ENCODE assay signal across 23 cellular contexts in the genomic region with DNA sequence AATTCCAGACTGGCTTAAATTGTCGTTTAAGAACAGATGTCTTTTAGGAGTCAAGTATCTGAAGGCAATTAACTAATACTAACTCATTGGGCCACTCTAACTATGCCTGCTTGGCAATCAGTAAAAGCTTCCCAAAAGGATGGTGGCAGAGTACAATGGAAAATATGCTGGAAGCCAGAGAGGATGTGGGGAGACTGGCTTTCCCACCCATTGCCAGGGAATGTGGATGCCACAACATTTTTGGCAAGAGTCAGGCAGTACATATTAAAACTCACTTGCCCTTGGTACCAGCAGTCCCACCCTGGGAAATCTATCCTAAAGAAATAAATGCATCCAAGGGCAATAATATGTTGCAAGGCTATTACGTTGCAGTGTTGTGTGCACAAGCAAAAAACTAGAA.
DNase-seq lines count a peak whose midpoint lies in the region; FAIRE-seq and TF ChIP-seq lines count a peak whose summit lies in the region.
"Had no signal": no experiment of that assay in that cellular context is flagged by ENCODE, and none has a peak within 500 bp of the region (broad histone marks: within the 10 kb centered on the region; RNA-seq: fewer than 3 reads in every experiment).

No MANE protein-coding gene starts in this region.

- no peak for TF ChIP-seq EP300 in H1 (IDR thresholded peaks at IDR 0.05; ENCODE audit: borderline replicate concordance in 1 of 2, low read depth in 2 of 2, low read length in 2 of 2)

- no peak overlapping the region for H3K4me3 ChIP-seq in breast epithelium
- H3K4me3 ChIP-seq in mammary epithelial cell (replicated peaks in 1 of 3; ENCODE audit: insufficient read depth in 1 of 3, low read depth in 2 of 3, low read length in 3 of 3), result no peak overlapping the region
- H3K4me3 ChIP-seq in H1 (ENCODE audit: extremely low read depth in 1 of 4, insufficient read depth in 2 of 4, low read depth in 3 of 4, low read length in 4 of 4), result no peak overlapping the region
- no peak overlapping the region for H3K4me3 ChIP-seq in Karpas-422 (ENCODE audit: low read length)
- no peak overlapping the region for H3K4me3 ChIP-seq in right atrium auricular region
- H3K4me3 ChIP-seq: BLaER1, coronary artery, tibial artery had no signal

- H4K91ac ChIP-seq in H1 (replicated peaks; ENCODE audit: insufficient read length, low read length), result no peak overlapping the region

- no peak overlapping the region for H2BK12ac ChIP-seq in H1 (ENCODE audit: low read depth, low read length)

- peaks cover 0 to 6% of the 10 kb centered on the region in 2 donors for H3K4me1 ChIP-seq in breast epithelium
- peaks cover 16% of the 10 kb centered on the region for H3K4me1 ChIP-seq in mammary epithelial cell (ENCODE audit: insufficient read depth, low read length)
- H3K4me1 ChIP-seq in H1 (replicated peaks in 1 of 4; ENCODE audit: control insufficient read depth in 3 of 4, insufficient read depth in 4 of 4, low read length in 3 of 4), result peaks cover 0 to 7% (median 2%) of the 10 kb centered on the region in 4 experiments; a peak in 3 of 7 replicates
- H3K4me1 ChIP-seq in Karpas-422 (ENCODE audit: low read length), result peaks cover 51% of the 10 kb centered on the region
- peaks cover 0 to 4% of the 10 kb centered on the region in 2 donors for H3K4me1 ChIP-seq in right atrium auricular region

- no peak overlapping the region for H4K8ac ChIP-seq in H1 (ENCODE audit: extremely low read depth, insufficient read depth, low read length)

- H3K27me3 ChIP-seq in breast epithelium, result no peaks in the 10 kb centered on the region
- H3K27me3 ChIP-seq in mammary epithelial cell (ENCODE audit: insufficient read depth, low read length), result no peaks in the 10 kb centered on the region
- no peaks in the 10 kb centered on the region for H3K27me3 ChIP-seq in H1 (replicated peaks in 1 of 4; ENCODE audit: control insufficient read depth in 3 of 4, extremely low read depth in 1 of 4, insufficient read depth in 3 of 4, low read length in 3 of 4)
- H3K27me3 ChIP-seq in Karpas-422 (ENCODE audit: low read length), result no peaks in the 10 kb centered on the region
- H3K27me3 ChIP-seq in right atrium auricular region, result no peaks in the 10 kb centered on the region
- H3K27me3 ChIP-seq: BLaER1, tibial artery had no signal

- no peak overlapping the region for H4K5ac ChIP-seq in H1 (ENCODE audit: insufficient read length, low read depth, low read length)

- peak overlapping the region; percentile 42 for H3K23ac ChIP-seq in H1 (ENCODE audit: insufficient read length)

- no TSS peak for BruUV-seq in mammary epithelial cell (replicated peaks; lab: Mats Ljungman, UMichigan)

- peak in 1 of 2 donors; percentile 67 for DNase-seq in breast epithelium (ENCODE audit: low spot score in 2 of 2)
- DNase-seq in mammary epithelial cell, result no peak
- peak; percentile 92 for DNase-seq in NCI-H446 treated with DMSO at 0.1 percent for 48 hours (lab: John Stamatoyannopoulos, UW)
- no peak for DNase-seq in H1 (ENCODE audit: low read depth in 1 of 2, low spot score in 2 of 2)
- no peak for DNase-seq in D721Med (ENCODE audit: insufficient read length, low spot score)
- no peak for DNase-seq in Karpas-422
- DNase-seq in stimulated activated CD4-positive, alpha-beta T cell treated with anti-CD3 and anti-CD28 coated beads, Interleukin-4, amount 100 ng/mL, for 4 hours, result no peak
- no peak for DNase-seq in right atrium auricular region (ENCODE audit: low spot score)
- DNase-seq: activated CD4-positive, alpha-beta T cell treated with anti-CD3 and anti-CD28 coated beads, Interleukin-2, amount 10 ng/mL, durations not matched to agents 24 days and 14 days; activated CD8-positive, alpha-beta memory T cell treated with anti-CD3 and anti-CD28 coated beads for 24 hours; caudate nucleus; DMS79 treated with DMSO at 0.1 percent for 48 hours; effector CD8-positive, alpha-beta T cell; GF-D8; mesenchymal stem cell; right cardiac atrium; T-helper 1 cell; tibial artery had no signal

- H2AFZ ChIP-seq in mammary epithelial cell (ENCODE audit: low read depth, low read length), result no peak overlapping the region
- no peak overlapping the region for H2AFZ ChIP-seq in H1 (ENCODE audit: low read length)
- no peak overlapping the region for H2AFZ ChIP-seq in Karpas-422 (ENCODE audit: low read length)

- H2BK15ac ChIP-seq in H1 (ENCODE audit: low read length), result no peak overlapping the region

- H3K4ac ChIP-seq in H1 (replicated peaks; ENCODE audit: insufficient read length, low read depth, low read length), result no peak overlapping the region

- TF ChIP-seq RAD21 in H1 (IDR thresholded peaks at IDR 0.05 in 1 of 2, conservative IDR thresholded peaks at IDR 0.05 in 1 of 2; ENCODE audit: low read depth in 2 of 2, low read length in 2 of 2), result no peak

- H2AK5ac ChIP-seq in H1 (ENCODE audit: low read depth, low read length), result no peak overlapping the region

- in situ Hi-C loops in mammary epithelial cell (cut with MboI; ENCODE audit: low sequenced_read_pairs in 2 of 2), result no loop called here

- H3K27ac ChIP-seq in breast epithelium, result peak overlapping the region; percentile 27 to 72
- no peak overlapping the region for H3K27ac ChIP-seq in mammary epithelial cell (ENCODE audit: insufficient read depth, low read depth, low read length)
- no peak overlapping the region for H3K27ac ChIP-seq in H1 (ENCODE audit: low read depth, low read length)
- H3K27ac ChIP-seq in Karpas-422 (ENCODE audit: low read length), result no peak overlapping the region
- no peak overlapping the region for H3K27ac ChIP-seq in right atrium auricular region
- H3K27ac ChIP-seq: BLaER1, coronary artery, epithelial cell of prostate, tibial artery had no signal

- no peaks in the 10 kb centered on the region for H3K79me2 ChIP-seq in mammary epithelial cell (ENCODE audit: insufficient read depth, low read length)
- no peaks in the 10 kb centered on the region for H3K79me2 ChIP-seq in H1 (ENCODE audit: control insufficient read depth in 1 of 2, insufficient read depth in 2 of 2, low read length in 2 of 2)
- H3K79me2 ChIP-seq in Karpas-422 (ENCODE audit: low read length), result no peaks in the 10 kb centered on the region

- H2BK5ac ChIP-seq in H1 (ENCODE audit: low read depth, low read length), result no peak overlapping the region

- POLR2A ChIA-PET in H1 (lab: Charles Lee; ENCODE audit: partially characterized antibody), result interaction anchor here (1.1 to 5.0 kb wide), 4 partner anchors 9 to 32 kb away, joined by 3 to 45 read pairs (median 4); no protein-coding TSS in a partner anchor

- H3K4me2 ChIP-seq in mammary epithelial cell (ENCODE audit: insufficient read depth, low read depth, low read length) (no peak overlapping the region), H1 (ENCODE audit: insufficient read depth in 1 of 2, low read depth in 2 of 2, low read length in 2 of 2) (no peak overlapping the region), Karpas-422 (ENCODE audit: low read depth, low read length, poor library complexity, severe bottlenecking) (no peak overlapping the region)

- FAIRE-seq in H1 (lab: Jason Lieb, UNC), result no peak
- no peak for FAIRE-seq in D721Med (lab: Jason Lieb, UNC)
- FAIRE-seq: HepG2, RCC 7860 had no signal

- H3K79me1 ChIP-seq in H1 (ENCODE audit: low read depth, low read length), result peaks cover 2% of the 10 kb centered on the region

- H3K18ac ChIP-seq in H1 (ENCODE audit: extremely low read depth, low read length), result no peak overlapping the region

- no peak overlapping the region for H3K14ac ChIP-seq in H1 (ENCODE audit: insufficient read length)

- no peak overlapping the region for H3K9ac ChIP-seq in mammary epithelial cell (ENCODE audit: insufficient read depth, low read length)
- no peak overlapping the region for H3K9ac ChIP-seq in H1 (replicated peaks in 1 of 4; ENCODE audit: extremely low read depth in 1 of 4, low read depth in 3 of 4, low read length in 3 of 4)
- H3K9ac ChIP-seq in Karpas-422 (ENCODE audit: low read length), result no peak overlapping the region
- H3K9ac ChIP-seq: BLaER1 had no signal

- CTCF ChIA-PET in mammary epithelial cell (lab: Charles Lee; ENCODE audit: low non-redundant PET) (no interaction called here), H1 (lab: Charles Lee; ENCODE audit: partially characterized antibody) (interaction anchor here (0.6 to 3.8 kb wide), 7 partner anchors 10 to 269 kb away, joined by 3 to 16 read pairs (median 5); no protein-coding TSS in a partner anchor)

- H3K23me2 ChIP-seq in H1 (ENCODE audit: low read depth, low read length), result no peaks in the 10 kb centered on the region

- dilution Hi-C loops in mammary epithelial cell (cut with HindIII; ENCODE audit: low sequenced_read_pairs), result no loop called here

- no peak overlapping the region for H2BK20ac ChIP-seq in H1 (ENCODE audit: low read length)

- TF ChIP-seq CTCF in breast epithelium (IDR thresholded peaks at IDR 0.05), result no peak
- TF ChIP-seq CTCF in mammary epithelial cell (conservative IDR thresholded peaks at IDR 0.05 in 1 of 2, IDR thresholded peaks at IDR 0.05 in 1 of 2; ENCODE audit: extremely low read depth in 1 of 2, insufficient read depth in 1 of 2, low read depth in 1 of 2, low read length in 2 of 2), result no peak
- TF ChIP-seq CTCF in H1 (IDR thresholded peaks at IDR 0.05; ENCODE audit: control extremely low read depth in 1 of 3, insufficient read depth in 1 of 3, low read depth in 1 of 3, low read length in 3 of 3), result no peak
- TF ChIP-seq CTCF in D721Med (IDR thresholded peaks at IDR 0.05; ENCODE audit: insufficient read depth, missing control alignments), result no peak
- TF ChIP-seq CTCF in right atrium auricular region (IDR thresholded peaks at IDR 0.05), result no peak

- no peaks in the 10 kb centered on the region for H3K9me2 ChIP-seq in Karpas-422 (replicated peaks; ENCODE audit: insufficient read depth, low read length)

- WGBS in mammary epithelial cell (ENCODE audit: low coverage, missing lambda C conversion rate), result 12% methylated on average over 2 of the region's 2 CpGs
- WGBS in H1 (ENCODE audit: extremely low coverage in 1 of 2, insufficient coverage in 1 of 2, insufficient read length in 1 of 2, insufficient replicate concordance in 2 of 2, low coverage in 1 of 2, low lambda C conversion rate in 2 of 2, missing lambda C conversion rate in 1 of 2), 2 experiments, result 84% methylated on average over 2 of the region's 2 CpGs; no CpG with 5 or more reads in 1 of the 2 experiments

- TF ChIP-seq POLR2A in breast epithelium (IDR thresholded peaks at IDR 0.05) (no peak), H1 (IDR thresholded peaks at IDR 0.05; ENCODE audit: control extremely low read depth in 1 of 2, low read depth in 2 of 2, low read length in 2 of 2) (no peak)

- no peaks in the 10 kb centered on the region for H3K9me3 ChIP-seq in breast epithelium
- H3K9me3 ChIP-seq in mammary epithelial cell (replicated peaks; ENCODE audit: insufficient read depth, low read length), result no peaks in the 10 kb centered on the region
- no peaks in the 10 kb centered on the region for H3K9me3 ChIP-seq in H1 (ENCODE audit: insufficient read depth in 2 of 2, low read depth in 1 of 2, low read length in 1 of 2)
- H3K9me3 ChIP-seq in Karpas-422 (ENCODE audit: low read length), result no peaks in the 10 kb centered on the region
- H3K9me3 ChIP-seq in right atrium auricular region, result no peaks in the 10 kb centered on the region
- H3K9me3 ChIP-seq: tibial artery had no signal

- intact Hi-C loops in breast epithelium (cut with DNase I; ENCODE audit: low total_unique reads), result loop anchor here (5.0 kb wide), 1 partner anchor 1372 kb away; the partner anchor contains the start of gene AOX1
- intact Hi-C loops in mammary epithelial cell (cut with micrococcal nuclease), result no loop called here

- H4K20me1 ChIP-seq in mammary epithelial cell (ENCODE audit: insufficient read depth, low read length) (no peaks in the 10 kb centered on the region), H1 (replicated peaks in 1 of 2; ENCODE audit: control insufficient read depth in 1 of 2, insufficient read depth in 2 of 2, low read length in 2 of 2) (peaks cover 0 to 2% of the 10 kb centered on the region in 2 experiments), Karpas-422 (ENCODE audit: insufficient read depth, low read depth, low read length) (no peaks in the 10 kb centered on the region)
- H4K20me1 ChIP-seq: BLaER1 had no signal

- H3K56ac ChIP-seq in H1 (replicated peaks; ENCODE audit: insufficient read length, low read depth, low read length), result no peak overlapping the region

- no peaks in the 10 kb centered on the region for H3K36me3 ChIP-seq in breast epithelium
- H3K36me3 ChIP-seq in mammary epithelial cell (ENCODE audit: insufficient read depth, low read length), result no peaks in the 10 kb centered on the region
- H3K36me3 ChIP-seq in H1 (ENCODE audit: control insufficient read depth in 2 of 4, insufficient read depth in 4 of 4, low read length in 3 of 4), result peaks cover 0 to 2% (median under 1%) of the 10 kb centered on the region in 4 experiments; a peak in 2 of 8 replicates
- H3K36me3 ChIP-seq in Karpas-422 (ENCODE audit: insufficient read depth, low read length), result no peaks in the 10 kb centered on the region
- no peaks in the 10 kb centered on the region for H3K36me3 ChIP-seq in right atrium auricular region
- H3K36me3 ChIP-seq: BLaER1, tibial artery had no signal

- H2BK120ac ChIP-seq in H1 (replicated peaks; ENCODE audit: low read depth, low read length), result no peak overlapping the region

Comparison
In these comparisons a context has a peak if more than half of its experiments do, and no peak if none do; other contexts are left out.
1. H3K27ac ChIP-seq: peak in breast epithelium (2 of 2); none in mammary epithelial cell (single experiment), H1 (single experiment), Karpas-422 (single experiment) and right atrium auricular region (0 of 2).